17 cellular contexts compared by ENCODE assay signal in genomic region chr3:133515127-133515526, GRCh38. TPM values are rescaled to one million over a fixed set of nuclear protein-coding genes. Genes with fewer than 3 reads are reported as not detected.
DNase-seq lines count a peak whose midpoint lies in the region; ATAC-seq, FAIRE-seq and TF ChIP-seq lines count a peak whose summit lies in the region.
"Had no signal": no experiment of that assay in that cellular context is flagged by ENCODE, and none has a peak within 500 bp of the region (broad histone marks: within the 10 kb centered on the region; RNA-seq: fewer than 3 reads in every experiment).

No MANE protein-coding gene starts in this region.

- intact Hi-C loops in activated naive CD4-positive, alpha-beta T cell treated with anti-CD3 and anti-CD28 coated beads for 36 hours (cut with micrococcal nuclease): no loop called here
- intact Hi-C loops in IMR-90 (cut with micrococcal nuclease) (no loop called here), GM12878 (cut with micrococcal nuclease; ENCODE audit: unreplicated experiment) (no loop called here), prostate gland (cut with DNase I) (no loop called here)

- H3K4me1 Mint-ChIP-seq in activated naive CD4-positive, alpha-beta T cell treated with anti-CD3 and anti-CD28 coated beads for 36 hours (ENCODE audit: low read depth): no peaks in the 10 kb centered on the region
- no peaks in the 10 kb centered on the region for H3K4me1 Mint-ChIP-seq in natural killer cell treated with Interleukin-12 subunit alpha and Interleukin-12 subunit beta and Interleukin-15 and Interleukin-18, amount 100 ng/mL, for 72 hours (ENCODE audit: low read depth in 2 of 2)
- H3K4me1 Mint-ChIP-seq: CD4-positive, alpha-beta memory T cell had no signal

- SMC1A ChIA-PET in GM12878 (lab: Charles Lee; ENCODE audit: uncharacterized antibody, unreplicated experiment): no interaction called here

- no peaks in the 10 kb centered on the region; a peak in 1 of 4 replicates for H3K79me1 ChIP-seq in IMR-90 (ENCODE audit: low read depth in 1 of 2, low read length in 2 of 2)

- dilution Hi-C loops in IMR-90 (cut with HindIII; ENCODE audit: low sequenced_read_pairs, unreplicated experiment): no loop called here

- no peak overlapping the region for H2BK5ac ChIP-seq in IMR-90 (ENCODE audit: low read depth, low read length, poor library complexity, severe bottlenecking)

- H4K5ac ChIP-seq in IMR-90 (ENCODE audit: low read depth, low read length): no peak overlapping the region

- H3K4ac ChIP-seq in IMR-90 (ENCODE audit: low read depth, low read length): no peak overlapping the region; the same call in 1 of the 2 replicates

- no peaks in the 10 kb centered on the region for H3K4me1 ChIP-seq in IMR-90 (ENCODE audit: control insufficient read depth, insufficient read depth, low read length)
- H3K4me1 ChIP-seq in GM12878 (ENCODE audit: control insufficient read depth, insufficient read depth, low read length): no peaks in the 10 kb centered on the region
- H3K4me1 ChIP-seq in prostate gland (replicated peaks): no peaks in the 10 kb centered on the region
- H3K4me1 ChIP-seq: A549, BE2C, HAP-1 had no signal

- RAD21 ChIA-PET in GM12878 (lab: Charles Lee; ENCODE audit: unreplicated experiment): no interaction called here

- TF ChIP-seq EP300 in GM12878 (IDR thresholded peaks at IDR 0.05; ENCODE audit: borderline replicate concordance in 1 of 2, control insufficient read depth in 1 of 2, low read depth in 2 of 2, low read length in 2 of 2): no peak

- in situ Hi-C loops in IMR-90 (cut with MboI; ENCODE audit: low sequenced_read_pairs) (no loop called here), GM12878 (cut with MboI) (no loop called here)

- 67% methylated on average over 1 of the region's 1 CpG; no CpG with 5 or more reads in 1 of the 2 experiments for WGBS in IMR-90 (ENCODE audit: extremely low coverage in 2 of 2, insufficient read length in 1 of 2), 2 experiments
- WGBS in GM12878 (ENCODE audit: insufficient coverage, insufficient replicate concordance, low lambda C conversion rate, missing lambda C conversion rate): 55% methylated on average over 1 of the region's 1 CpG
- 97% methylated on average over 1 of the region's 1 CpG for WGBS in prostate gland

- no peak overlapping the region for H4K8ac ChIP-seq in IMR-90 (ENCODE audit: low read depth in 2 of 2, low read length in 2 of 2)

- H3K9me1 ChIP-seq in IMR-90 (ENCODE audit: insufficient read depth, low read length): peaks cover 4% of the 10 kb centered on the region; the same call in 1 of the 2 replicates

- TF ChIP-seq POLR2A in IMR-90 (IDR thresholded peaks at IDR 0.05; ENCODE audit: low read depth, low read length): no peak
- TF ChIP-seq POLR2A in GM12878 (IDR thresholded peaks at IDR 0.05; ENCODE audit: low read depth, low read length): no peak
- no peak for TF ChIP-seq POLR2A in prostate gland (IDR thresholded peaks at IDR 0.05)

- H3K9me3 ChIP-seq in IMR-90 (ENCODE audit: control insufficient read depth, insufficient read depth, low read length) (no peaks in the 10 kb centered on the region), GM12878 (replicated peaks; ENCODE audit: control insufficient read depth, insufficient read depth, low read length) (no peaks in the 10 kb centered on the region), prostate gland (no peaks in the 10 kb centered on the region)
- H3K9me3 ChIP-seq: A549, BE2C, HAP-1 had no signal

- H2AK5ac ChIP-seq in IMR-90 (ENCODE audit: low read depth, low read length): peak overlapping the region; percentile 40; the same call in 1 of the 2 replicates

- H3K9ac ChIP-seq in IMR-90 (ENCODE audit: low read depth, low read length) (no peak overlapping the region), GM12878 (ENCODE audit: control insufficient read depth, insufficient read depth, low read length) (no peak overlapping the region)

- H2BK15ac ChIP-seq in IMR-90 (ENCODE audit: low read depth, low read length): no peak overlapping the region

- H2BK120ac ChIP-seq in IMR-90 (ENCODE audit: low read depth, low read length): no peak overlapping the region

- no peaks in the 10 kb centered on the region for H3K27me3 ChIP-seq in IMR-90 (ENCODE audit: control insufficient read depth, insufficient read depth, low read length)
- H3K27me3 ChIP-seq in GM12878 (replicated peaks in 1 of 2; ENCODE audit: control insufficient read depth in 2 of 2, insufficient read depth in 2 of 2, low read length in 1 of 2): no peaks in the 10 kb centered on the region
- no peaks in the 10 kb centered on the region for H3K27me3 ChIP-seq in prostate gland (replicated peaks; ENCODE audit: insufficient read depth)
- H3K27me3 ChIP-seq: BE2C had no signal

- H3K27ac Mint-ChIP-seq in activated naive CD4-positive, alpha-beta T cell treated with anti-CD3 and anti-CD28 coated beads, Interleukin-2, amount 50 U/mL, for 72 hours: no peak overlapping the region
- no peak overlapping the region for H3K27ac Mint-ChIP-seq in activated naive CD4-positive, alpha-beta T cell treated with anti-CD3 and anti-CD28 coated beads for 36 hours
- no peak overlapping the region for H3K27ac Mint-ChIP-seq in natural killer cell treated with Interleukin-12 subunit alpha and Interleukin-12 subunit beta and Interleukin-15 and Interleukin-18, amount 100 ng/mL, for 72 hours
- H3K27ac Mint-ChIP-seq: CD4-positive, alpha-beta memory T cell had no signal

- H3K23ac ChIP-seq in IMR-90 (ENCODE audit: low read depth, low read length): no peak overlapping the region; the same call in 1 of the 2 replicates

- H3K4me3 Mint-ChIP-seq in activated naive CD4-positive, alpha-beta T cell treated with anti-CD3 and anti-CD28 coated beads for 36 hours: no peak overlapping the region
- H3K4me3 Mint-ChIP-seq in natural killer cell treated with Interleukin-12 subunit alpha and Interleukin-12 subunit beta and Interleukin-15 and Interleukin-18, amount 100 ng/mL, for 72 hours: no peak overlapping the region
- H3K4me3 Mint-ChIP-seq: CD4-positive, alpha-beta memory T cell had no signal

- FAIRE-seq in GM12878 (lab: Jason Lieb, UNC): no peak
- FAIRE-seq in RCC 7860 (lab: Jason Lieb, UNC): no peak
- FAIRE-seq: A549, GM12892, H1, HepG2 had no signal

- H3K14ac ChIP-seq in IMR-90 (replicated peaks; ENCODE audit: low read depth, low read length): no peak overlapping the region

- H2BK20ac ChIP-seq in IMR-90 (ENCODE audit: low read depth, low read length): no peak overlapping the region

- H2AK9ac ChIP-seq in IMR-90 (replicated peaks; ENCODE audit: low read depth, low read length, poor library complexity): no peak overlapping the region

- no peaks in the 10 kb centered on the region for H3K36me3 Mint-ChIP-seq in activated naive CD4-positive, alpha-beta T cell treated with anti-CD3 and anti-CD28 coated beads, Interleukin-2, amount 50 U/mL, for 72 hours
- H3K36me3 Mint-ChIP-seq in activated naive CD4-positive, alpha-beta T cell treated with anti-CD3 and anti-CD28 coated beads for 36 hours (ENCODE audit: low read depth): no peaks in the 10 kb centered on the region
- no peaks in the 10 kb centered on the region for H3K36me3 Mint-ChIP-seq in natural killer cell treated with Interleukin-12 subunit alpha and Interleukin-12 subunit beta and Interleukin-15 and Interleukin-18, amount 100 ng/mL, for 72 hours
- H3K36me3 Mint-ChIP-seq: CD4-positive, alpha-beta memory T cell had no signal

- H3K27ac ChIP-seq in IMR-90 (ENCODE audit: insufficient read depth, low read length) (no peak overlapping the region), GM12878 (ENCODE audit: control insufficient read depth, insufficient read depth) (no peak overlapping the region), prostate gland (no peak overlapping the region)
- H3K27ac ChIP-seq: A549, C4-2B had no signal

- H4K20me1 ChIP-seq in IMR-90 (ENCODE audit: insufficient read depth, low read length) (no peaks in the 10 kb centered on the region), GM12878 (ENCODE audit: control insufficient read depth, insufficient read depth) (no peaks in the 10 kb centered on the region)

- H3K36me3 ChIP-seq in IMR-90 (ENCODE audit: control insufficient read depth, insufficient read depth, low read length) (no peaks in the 10 kb centered on the region), GM12878 (ENCODE audit: control insufficient read depth in 2 of 2, insufficient read depth in 2 of 2, low read length in 1 of 2) (no peaks in the 10 kb centered on the region), prostate gland (no peaks in the 10 kb centered on the region)
- H3K36me3 ChIP-seq: BE2C, HAP-1 had no signal

- no peak overlapping the region for H4K91ac ChIP-seq in IMR-90 (ENCODE audit: insufficient read depth, low read depth, low read length)

- ATAC-seq in activated naive CD4-positive, alpha-beta T cell treated with anti-CD3 and anti-CD28 coated beads, Interleukin-2, amount 50 U/mL, for 72 hours: peak; percentile 41 to 50
- ATAC-seq in IMR-90 (ENCODE audit: low read depth) (no peak), GM12878 (no peak), GM19395 (IDR thresholded peaks at IDR 0.05; ENCODE audit: unreplicated experiment) (no peak)
- peak; percentile 46 to 57 for ATAC-seq in natural killer cell treated with Interleukin-12 subunit alpha and Interleukin-12 subunit beta and Interleukin-15 and Interleukin-18, amount 100 ng/mL, for 72 hours
- ATAC-seq: A549, HepG2 had no signal

- no peak overlapping the region for H3K18ac ChIP-seq in IMR-90 (ENCODE audit: low read depth, low read length)

- no peaks in the 10 kb centered on the region for H3K79me2 ChIP-seq in GM12878 (ENCODE audit: control insufficient read depth, insufficient read depth, low read length)

- no peak for DNase-seq in activated naive CD4-positive, alpha-beta T cell treated with anti-CD3 and anti-CD28 coated beads, Interleukin-2, amount 50 U/mL, for 72 hours (ENCODE audit: low spot score in 2 of 2)
- no peak for DNase-seq in activated naive CD4-positive, alpha-beta T cell treated with anti-CD3 and anti-CD28 coated beads for 36 hours
- DNase-seq in IMR-90: no peak
- DNase-seq in GM12878 (ENCODE audit: low read depth, low spot score): no peak
- no peak for DNase-seq in natural killer cell treated with Interleukin-12 subunit alpha and Interleukin-12 subunit beta and Interleukin-15 and Interleukin-18, amount 100 ng/mL, for 72 hours (ENCODE audit: low spot score)
- DNase-seq in prostate gland (ENCODE audit: low spot score): no peak
- DNase-seq in RCC 7860 (ENCODE audit: low spot score): no peak
- DNase-seq: BE2C; CD4-positive, alpha-beta memory T cell; DMS79 had no signal

- H3K56ac ChIP-seq in IMR-90 (ENCODE audit: extremely low read depth, insufficient read depth, low read length): no peak overlapping the region

- CTCF ChIA-PET in activated naive CD4-positive, alpha-beta T cell treated with anti-CD3 and anti-CD28 coated beads for 36 hours (lab: Charles Lee): no interaction called here
- CTCF ChIA-PET in IMR-90 (lab: Yijun Ruan, JAX) (no interaction called here), GM12878 (lab: Yijun Ruan, JAX) (interaction anchor here (0.8 to 1.1 kb wide), 2 partner anchors 26 to 65 kb away, joined by 3 to 4 read pairs; no protein-coding TSS in a partner anchor)

- no peak overlapping the region for H3K4me2 ChIP-seq in IMR-90 (ENCODE audit: low read depth, low read length)
- H3K4me2 ChIP-seq in GM12878 (ENCODE audit: control insufficient read depth, insufficient read depth): no peak overlapping the region
- H3K4me2 ChIP-seq: A549 had no signal

- POLR2A ChIA-PET in IMR-90 (lab: Charles Lee; ENCODE audit: unreplicated experiment) (no interaction called here), GM12878 (lab: Charles Lee) (no interaction called here)

- BruUV-seq in IMR-90 (replicated peaks; lab: Mats Ljungman, UMichigan) (no TSS peak), GM12878 (replicated peaks; lab: Mats Ljungman, UMichigan) (no TSS peak)

- TF ChIP-seq CTCF in IMR-90 (conservative IDR thresholded peaks at IDR 0.05; ENCODE audit: low read depth, low read length): no peak
- no peak for TF ChIP-seq CTCF in GM12878 (IDR thresholded peaks at IDR 0.05 in 2 of 3, conservative IDR thresholded peaks at IDR 0.05 in 1 of 3; ENCODE audit: control insufficient read depth in 2 of 3, extremely low read depth in 1 of 3, insufficient read depth in 1 of 3, low read depth in 3 of 3, low read length in 3 of 3)
- TF ChIP-seq CTCF in prostate gland (IDR thresholded peaks at IDR 0.05): no peak

- H2AFZ ChIP-seq in IMR-90 (replicated peaks; ENCODE audit: low read length, poor library complexity): no peak overlapping the region
- no peak overlapping the region for H2AFZ ChIP-seq in GM12878 (ENCODE audit: control insufficient read depth, low read depth, low read length)

- TF ChIP-seq RAD21 in IMR-90 (IDR thresholded peaks at IDR 0.05; ENCODE audit: low read length) (no peak), GM12878 (IDR thresholded peaks at IDR 0.05; ENCODE audit: insufficient read depth, low read depth, low read length) (no peak)

- no peak overlapping the region for H3K4me3 ChIP-seq in IMR-90 (ENCODE audit: insufficient read depth, low read depth, low read length)
- H3K4me3 ChIP-seq in GM12878: no peak overlapping the region
- no peak overlapping the region for H3K4me3 ChIP-seq in prostate gland
- H3K4me3 ChIP-seq: A549, HAP-1 had no signal

- no peaks in the 10 kb centered on the region for H3K27me3 Mint-ChIP-seq in activated naive CD4-positive, alpha-beta T cell treated with anti-CD3 and anti-CD28 coated beads for 36 hours (ENCODE audit: low read depth)
- no peaks in the 10 kb centered on the region for H3K27me3 Mint-ChIP-seq in natural killer cell treated with Interleukin-12 subunit alpha and Interleukin-12 subunit beta and Interleukin-15 and Interleukin-18, amount 100 ng/mL, for 72 hours
- H3K27me3 Mint-ChIP-seq: CD4-positive, alpha-beta memory T cell had no signal

- H3K9me3 Mint-ChIP-seq in activated naive CD4-positive, alpha-beta T cell treated with anti-CD3 and anti-CD28 coated beads, Interleukin-2, amount 50 U/mL, for 72 hours: no peaks in the 10 kb centered on the region
- no peaks in the 10 kb centered on the region for H3K9me3 Mint-ChIP-seq in activated naive CD4-positive, alpha-beta T cell treated with anti-CD3 and anti-CD28 coated beads for 36 hours
- no peaks in the 10 kb centered on the region for H3K9me3 Mint-ChIP-seq in natural killer cell treated with Interleukin-12 subunit alpha and Interleukin-12 subunit beta and Interleukin-15 and Interleukin-18, amount 100 ng/mL, for 72 hours
- H3K9me3 Mint-ChIP-seq: CD4-positive, alpha-beta memory T cell had no signal

RNA-seq across cellular contexts. Expression of gene CDV3, which starts 58.4 kb away (rescaled TPM):
- total RNA-seq in activated naive CD4-positive, alpha-beta T cell treated with anti-CD3 and anti-CD28 coated beads, Interleukin-2, amount 50 U/mL, for 72 hours: 100 to 1,000 TPM; 195 to 200 TPM
- 100 to 1,000 TPM; 170 to 181 TPM for total RNA-seq in activated naive CD4-positive, alpha-beta T cell treated with anti-CD3 and anti-CD28 coated beads for 36 hours
- 120 and 189 TPM in 2 replicates for total RNA-seq in IMR-90 (2012; rRNA removed)
- polyA plus RNA-seq in IMR-90 (2012; rRNA removed): 78.1 and 93.6 TPM in 2 replicates
- polyA plus RNA-seq in IMR-90 (2012; cell fraction: cytosol; rRNA removed): 11.2 and 14.0 TPM in 2 replicates
- 3.2 and 36.9 TPM in 2 replicates for polyA plus RNA-seq in IMR-90 (2012; cell fraction: nucleus; rRNA removed; ENCODE audit: low replicate concordance)
- 33.0 and 34.3 TPM in 2 replicates for total RNA-seq in GM12878 (2013; cell fraction: nucleolus; rRNA removed)
- total RNA-seq in GM12878 (2014; rRNA removed): 131 and 146 TPM in 2 replicates
- total RNA-seq in GM12878 (2014; rRNA removed; fragmentation: Illumina TruSeq; extraction: Trizol): 206 and 210 TPM in 2 replicates
- total RNA-seq in GM12878 (2021): 214 and 219 TPM in 2 replicates
- 136 TPM for polyA plus RNA-seq in GM12878 (2011; ENCODE audit: low read depth)
- polyA plus RNA-seq in GM12878 (2011; rRNA removed): 133 and 170 TPM in 2 replicates
- 48.0 and 52.5 TPM in 2 replicates for polyA plus RNA-seq in GM12878 (2011; cell fraction: cytosol; rRNA removed)
- 32.5 and 43.0 TPM in 2 replicates for polyA plus RNA-seq in GM12878 (2011; cell fraction: nucleus; rRNA removed)
- 166 and 179 TPM in 2 replicates for polyA plus RNA-seq in GM12878 (2012)
- polyA plus RNA-seq in GM12878 (2014; fragmentation: Illumina TruSeq; extraction: Trizol): 214 and 246 TPM in 2 replicates
- 100 to 1,000 TPM; 133 to 466 TPM for polyA plus RNA-seq in GM12878 (2014; fragmentation: Nextera tagmentation; extraction: Ambion mirVana)
- 137 and 138 TPM in 2 replicates for polyA plus RNA-seq in GM12878 (2014; rRNA removed)
- 10 to 100 TPM; 42.3 to 48.4 TPM for polyA plus RNA-seq in GM12878 (2016; fragmentation: Nextera tagmentation; extraction: Ambion mirVana)
- 62.1 and 87.1 TPM in 2 replicates for polyA minus RNA-seq in GM12878 (2011; rRNA and poly(A)+ RNA removed)
- 54.3 and 57.8 TPM in 2 replicates for polyA minus RNA-seq in GM12878 (2011; cell fraction: cytosol; rRNA and poly(A)+ RNA removed)
- polyA minus RNA-seq in GM12878 (2011; cell fraction: nucleus; rRNA and poly(A)+ RNA removed): 18.5 and 35.0 TPM in 2 replicates
- total RNA-seq in natural killer cell treated with Interleukin-12 subunit alpha and Interleukin-12 subunit beta and Interleukin-15 and Interleukin-18, amount 100 ng/mL, for 72 hours: 100 to 1,000 TPM; 202 to 204 TPM
- total RNA-seq in prostate gland: 100 to 1,000 TPM in 1 of 2 donors, 10 to 100 TPM in 1; 68.8 to 105 TPM

Comparison
In these comparisons a context has a peak if more than half of its experiments do, and no peak if none do; other contexts are left out.
1. ATAC-seq: peak in activated naive CD4-positive, alpha-beta T cell treated with anti-CD3 and anti-CD28 coated beads, Interleukin-2, amount 50 U/mL, for 72 hours (2 of 2) and natural killer cell treated with Interleukin-12 subunit alpha and Interleukin-12 subunit beta and Interleukin-15 and Interleukin-18, amount 100 ng/mL, for 72 hours (2 of 2); none in IMR-90 (single experiment), GM12878 (single experiment) and GM19395 (single experiment).